ENCODE assay signal across 15 cellular contexts in the genomic region with DNA sequence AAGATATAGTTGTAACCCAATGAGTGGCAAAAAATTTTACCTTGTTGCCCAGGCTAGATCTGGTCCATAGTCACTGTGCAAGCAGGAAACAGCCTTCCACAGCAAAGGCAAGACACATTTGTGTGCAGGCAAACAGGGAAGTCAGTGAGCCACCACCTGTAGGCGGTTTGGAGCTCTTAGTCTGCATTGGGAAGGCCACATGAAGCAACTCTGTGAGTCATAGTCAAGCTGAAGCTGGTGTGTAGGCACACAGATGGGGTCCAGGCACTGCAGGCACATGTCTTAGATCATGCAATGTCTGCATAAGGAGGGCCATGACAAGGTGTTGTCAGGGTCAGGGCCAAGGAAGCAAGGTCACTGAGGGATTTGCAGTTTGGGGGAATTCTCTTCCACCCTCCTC.
"Had no signal": no experiment of that assay in that cellular context is flagged by ENCODE, and none has a peak within 500 bp of the region (broad histone marks: within the 10 kb centered on the region; RNA-seq: fewer than 3 reads in every experiment).

No MANE protein-coding gene starts in this region.

- H2AFZ ChIP-seq: neural progenitor cell, parathyroid adenoma had no signal

- ATAC-seq: activated CD8-positive, alpha-beta memory T cell treated with anti-CD3 and anti-CD28 coated beads, Interleukin-2, amount 10 ng/mL, durations not matched to agents 7 days and 5 days; activated naive CD4-positive, alpha-beta T cell treated with anti-CD3 and anti-CD28 coated beads, Interleukin-2, amount 50 U/mL, for 72 hours; foreskin keratinocyte; left lung; T-helper 17 cell had no signal

- H3K9me3 ChIP-seq: esophagus squamous epithelium, left lung had no signal

- H3K9me3 Mint-ChIP-seq: neural progenitor cell had no signal

- H3K36me3 Mint-ChIP-seq: activated CD8-positive, alpha-beta memory T cell treated with anti-CD3 and anti-CD28 coated beads, Interleukin-2, amount 10 ng/mL, durations not matched to agents 7 days and 5 days; activated naive CD4-positive, alpha-beta T cell treated with anti-CD3 and anti-CD28 coated beads, Interleukin-2, amount 50 U/mL, for 72 hours; neural progenitor cell had no signal

- H3K4me3 ChIP-seq: esophagus squamous epithelium, left lung, neural progenitor cell had no signal

- H3K27me3 ChIP-seq: esophagus squamous epithelium, foreskin keratinocyte, left lung, neural progenitor cell had no signal

- DNase-seq: activated CD4-positive, alpha-beta T cell treated with anti-CD3 and anti-CD28 coated beads, Interleukin-2, amount 50 U/mL, for 4 hours; activated CD4-positive, CD25-positive, alpha-beta regulatory T cell treated with anti-CD3 and anti-CD28 coated beads, Interleukin-2, amount 50 U/mL, for 72 hours; activated CD8-positive, alpha-beta memory T cell treated with anti-CD3 and anti-CD28 coated beads, Interleukin-2, amount 10 ng/mL, durations not matched to agents 7 days and 5 days; activated effector memory CD4-positive, alpha-beta T cell treated with anti-CD3 and anti-CD28 coated beads, Interleukin-2, amount 50 U/mL, for 16 hours; activated T-cell treated with anti-CD3 and anti-CD28 coated beads, Interleukin-2, amount 50 U/mL, for 24 hours; esophagus squamous epithelium; left lung; mesenchymal stem cell; retina; stimulated activated CD4-positive, alpha-beta T cell treated with anti-CD3 and anti-CD28 coated beads, Interleukin-4, amount 100 ng/mL, for 4 hours; T-helper 17 cell had no signal

- H3K4me1 ChIP-seq: esophagus squamous epithelium, foreskin keratinocyte, left lung, neural progenitor cell, parathyroid adenoma had no signal

- H3K27me3 Mint-ChIP-seq: activated CD8-positive, alpha-beta memory T cell treated with anti-CD3 and anti-CD28 coated beads, Interleukin-2, amount 10 ng/mL, durations not matched to agents 7 days and 5 days; activated T-cell treated with anti-CD3 and anti-CD28 coated beads, Interleukin-2, amount 50 U/mL, for 24 hours; T-helper 17 cell had no signal

- H3K36me3 ChIP-seq: esophagus squamous epithelium, left lung, neural progenitor cell had no signal

- H3K4me1 Mint-ChIP-seq: activated CD8-positive, alpha-beta memory T cell treated with anti-CD3 and anti-CD28 coated beads, Interleukin-2, amount 10 ng/mL, durations not matched to agents 7 days and 5 days; T-helper 17 cell had no signal

- H3K4me3 Mint-ChIP-seq: activated CD8-positive, alpha-beta memory T cell treated with anti-CD3 and anti-CD28 coated beads, Interleukin-2, amount 10 ng/mL, durations not matched to agents 7 days and 5 days; activated T-cell treated with anti-CD3 and anti-CD28 coated beads, Interleukin-2, amount 50 U/mL, for 24 hours; neural progenitor cell; T-helper 17 cell had no signal

- H3K27ac Mint-ChIP-seq: activated CD8-positive, alpha-beta memory T cell treated with anti-CD3 and anti-CD28 coated beads, Interleukin-2, amount 10 ng/mL, durations not matched to agents 7 days and 5 days; activated naive CD4-positive, alpha-beta T cell treated with anti-CD3 and anti-CD28 coated beads, Interleukin-2, amount 50 U/mL, for 72 hours; activated T-cell treated with anti-CD3 and anti-CD28 coated beads, Interleukin-2, amount 50 U/mL, for 24 hours; neural progenitor cell; T-helper 17 cell had no signal

- H3K79me2 ChIP-seq: parathyroid adenoma had no signal

- H3K9ac ChIP-seq: neural progenitor cell, parathyroid adenoma had no signal

- H3K4me2 ChIP-seq: neural progenitor cell had no signal

- H3K27ac ChIP-seq: esophagus squamous epithelium, foreskin keratinocyte, left lung, neural progenitor cell, parathyroid adenoma had no signal
